In genomic region chr6:15023448-15023847, GRCh38 we compare ENCODE assay signal across 9 cellular contexts.
A peak's percentile ranks its signal among the peaks of the same experiment; 100 is the strongest.
DNase-seq lines count a peak whose midpoint lies in the region; ATAC-seq and TF ChIP-seq lines count a peak whose summit lies in the region.
"Had no signal": no experiment of that assay in that cellular context is flagged by ENCODE, and none has a peak within 500 bp of the region (broad histone marks: within the 10 kb centered on the region; RNA-seq: fewer than 3 reads in every experiment).

No MANE protein-coding gene starts in this region.

- no peak overlapping the region for H3K4me3 ChIP-seq in uterus
- H3K4me3 ChIP-seq: K562 had no signal

- no peaks in the 10 kb centered on the region; the same call in 1 of the 2 replicates for H3K9me3 Mint-ChIP-seq in HFFc6

- TF ChIP-seq POLR2A in uterus (IDR thresholded peaks at IDR 0.05): no peak

- H3K9me3 ChIP-seq in uterus: no peaks in the 10 kb centered on the region

- no peak overlapping the region for H3K27ac ChIP-seq in uterus

- H3K27ac Mint-ChIP-seq in HFFc6: no peak overlapping the region

- peaks cover 7% of the 10 kb centered on the region for H3K27me3 Mint-ChIP-seq in HFFc6 (ENCODE audit: insufficient read depth)

- DNase-seq in activated CD8-positive, alpha-beta memory T cell treated with anti-CD3 and anti-CD28 coated beads, Interleukin-2, amount 50 U/mL, for 48 hours: peak; percentile 77
- DNase-seq in stimulated activated CD8-positive, alpha-beta memory T cell treated with anti-CD3 and anti-CD28 coated beads, Interleukin-15, amount 100 ng/mL, for 1 hour (ENCODE audit: low read depth): peak; percentile 1
- DNase-seq in head of caudate nucleus (no peak), uterus (no peak), HFFc6 (no peak), amniotic stem cell (lab: John Stamatoyannopoulos, UW) (no peak)

- intact Hi-C loops in head of caudate nucleus (cut with DNase I) (no loop called here), uterus (cut with DNase I; ENCODE audit: low total_unique reads) (no loop called here)

- no peak overlapping the region for H3K4me3 Mint-ChIP-seq in HFFc6

- H3K36me3 ChIP-seq in uterus: no peaks in the 10 kb centered on the region

- TF ChIP-seq CTCF in uterus (IDR thresholded peaks at IDR 0.05): no peak
- no peak for TF ChIP-seq CTCF in HFFc6 (IDR thresholded peaks at IDR 0.05)

- no peaks in the 10 kb centered on the region for H3K4me1 Mint-ChIP-seq in HFFc6 (ENCODE audit: low read depth)

- ATAC-seq in GM19455 (IDR thresholded peaks at IDR 0.05; ENCODE audit: unreplicated experiment) (peak; percentile 88), HG03108 (IDR thresholded peaks at IDR 0.05; ENCODE audit: unreplicated experiment) (peak; percentile 92)
- ATAC-seq: K562 had no signal

- no peaks in the 10 kb centered on the region for H3K36me3 Mint-ChIP-seq in HFFc6 (ENCODE audit: low read depth)

- no peaks in the 10 kb centered on the region for H3K4me1 ChIP-seq in uterus

- H3K27me3 ChIP-seq in uterus: no peaks in the 10 kb centered on the region

Comparison
In these comparisons a context has a peak if more than half of its experiments do, and no peak if none do; other contexts are left out.
1. DNase-seq: peak in activated CD8-positive, alpha-beta memory T cell treated with anti-CD3 and anti-CD28 coated beads, Interleukin-2, amount 50 U/mL, for 48 hours (single experiment) and stimulated activated CD8-positive, alpha-beta memory T cell treated with anti-CD3 and anti-CD28 coated beads, Interleukin-15, amount 100 ng/mL, for 1 hour (single experiment); none in head of caudate nucleus (0 of 42), uterus (0 of 2), HFFc6 (single experiment) and amniotic stem cell (single experiment).